ENCODE assay signal across 10 cellular contexts in the genomic region with DNA sequence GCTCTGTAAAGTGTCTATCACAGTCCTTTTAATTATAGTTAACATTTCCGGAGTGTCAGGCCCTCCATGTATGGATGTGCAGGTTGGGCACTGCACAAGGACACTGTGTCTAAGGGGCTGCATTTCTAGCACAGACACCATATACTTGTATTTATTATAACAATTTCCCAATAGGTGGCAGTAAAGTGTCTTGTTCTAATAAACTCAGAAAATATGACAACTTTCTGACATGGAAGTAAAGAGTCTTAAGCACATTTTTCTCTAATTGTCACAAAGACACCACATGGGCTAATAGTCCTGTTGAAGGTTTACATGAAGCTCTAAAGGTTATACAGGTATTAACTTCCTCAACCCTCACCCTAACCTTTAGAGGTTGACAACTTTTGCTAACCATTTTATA.
DNase-seq lines count a peak whose midpoint lies in the region; ATAC-seq and TF ChIP-seq lines count a peak whose summit lies in the region.
"Had no signal": no experiment of that assay in that cellular context is flagged by ENCODE, and none has a peak within 500 bp of the region (broad histone marks: within the 10 kb centered on the region; RNA-seq: fewer than 3 reads in every experiment).

No MANE protein-coding gene starts in this region.

- no peaks in the 10 kb centered on the region for H3K9me3 Mint-ChIP-seq in stimulated activated effector memory CD8-positive, alpha-beta T cell treated with anti-CD3 and anti-CD28 coated beads, Interleukin-12 subunit alpha, Interleukin-12 subunit beta, amount 100 ng/mL, for 72 hours
- H3K9me3 Mint-ChIP-seq in WTC11 = no peaks in the 10 kb centered on the region
- H3K9me3 Mint-ChIP-seq: activated B cell treated with CpG ODN at 0.5 μM for 24 hours, memory B cell had no signal

- TF ChIP-seq CTCF in 22Rv1 (IDR thresholded peaks at IDR 0.05) (peak; percentile 53), GM12873 (IDR thresholded peaks at IDR 0.05; ENCODE audit: insufficient read depth, low read depth, low read length, missing control alignments) (peak; percentile 19), Panc1 (IDR thresholded peaks at IDR 0.05) (no peak), fibroblast of mammary gland (conservative IDR thresholded peaks at IDR 0.05; ENCODE audit: control insufficient read depth, insufficient read depth, low read depth, low read length) (peak; percentile 31), WTC11 (IDR thresholded peaks at IDR 0.05) (no peak)

- in situ Hi-C loops in Panc1 (cut with HindIII; ENCODE audit: low pct_unique_long_range_greater_than_20kb, low sequenced_read_pairs) = no loop called here

- DNase-seq in Panc1 (ENCODE audit: low read depth, low spot score) (peak; percentile 27), fibroblast of mammary gland (ENCODE audit: low read depth) (peak; percentile 46), left colon (no peak), WTC11 (ENCODE audit: low spot score) (no peak), GM19240 (ENCODE audit: insufficient read length, low spot score) (no peak)
- no peak for DNase-seq in stimulated activated effector memory CD8-positive, alpha-beta T cell treated with anti-CD3 and anti-CD28 coated beads, Interleukin-12 subunit alpha, Interleukin-12 subunit beta, amount 100 ng/mL, for 72 hours (ENCODE audit: low spot score in 2 of 2)
- DNase-seq: activated B cell treated with CpG ODN at 0.5 μM for 24 hours had no signal

- peaks cover 2% of the 10 kb centered on the region; the same call in 1 of the 2 replicates for H3K27me3 ChIP-seq in Panc1 (ENCODE audit: control insufficient read depth, insufficient read depth, low read length)

- H3K27me3 Mint-ChIP-seq in WTC11 (ENCODE audit: low read depth) = 0 out of 2 replicates have a peak, but pooled peaks cover 2% of the 10 kb centered on the region

- H3K27ac ChIP-seq in 22Rv1 = no peak overlapping the region
- no peak overlapping the region for H3K27ac ChIP-seq in Panc1 (ENCODE audit: low read length)

- no peak overlapping the region for H3K4me3 Mint-ChIP-seq in stimulated activated effector memory CD8-positive, alpha-beta T cell treated with anti-CD3 and anti-CD28 coated beads, Interleukin-12 subunit alpha, Interleukin-12 subunit beta, amount 100 ng/mL, for 72 hours
- no peak overlapping the region for H3K4me3 Mint-ChIP-seq in WTC11
- H3K4me3 Mint-ChIP-seq: activated B cell treated with CpG ODN at 0.5 μM for 24 hours, memory B cell had no signal

- intact Hi-C loops in Panc1 (cut with micrococcal nuclease; ENCODE audit: unreplicated experiment) = no loop called here
- intact Hi-C loops in left colon (cut with DNase I, micrococcal nuclease) = loop anchor here in 1 of 2 donors (5.0 to 10.0 kb wide), 2 partner anchors 165 to 542 kb away; no protein-coding TSS in a partner anchor

- H3K27ac Mint-ChIP-seq in stimulated activated effector memory CD8-positive, alpha-beta T cell treated with anti-CD3 and anti-CD28 coated beads, Interleukin-12 subunit alpha, Interleukin-12 subunit beta, amount 100 ng/mL, for 72 hours = no peak overlapping the region
- no peak overlapping the region for H3K27ac Mint-ChIP-seq in WTC11
- H3K27ac Mint-ChIP-seq: activated B cell treated with CpG ODN at 0.5 μM for 24 hours, memory B cell had no signal

- ATAC-seq in Panc1 (peak; percentile 78), left colon (no peak), WTC11 (no peak)
- ATAC-seq in stimulated activated effector memory CD8-positive, alpha-beta T cell treated with anti-CD3 and anti-CD28 coated beads, Interleukin-12 subunit alpha, Interleukin-12 subunit beta, amount 100 ng/mL, for 72 hours = no peak

- no TSS peak for BruUV-seq in Panc1 (replicated peaks; lab: Mats Ljungman, UMichigan)

- no peaks in the 10 kb centered on the region for H3K36me3 Mint-ChIP-seq in stimulated activated effector memory CD8-positive, alpha-beta T cell treated with anti-CD3 and anti-CD28 coated beads, Interleukin-12 subunit alpha, Interleukin-12 subunit beta, amount 100 ng/mL, for 72 hours
- no peaks in the 10 kb centered on the region for H3K36me3 Mint-ChIP-seq in WTC11
- H3K36me3 Mint-ChIP-seq: memory B cell had no signal

- no peaks in the 10 kb centered on the region for H3K9me3 ChIP-seq in Panc1 (ENCODE audit: control insufficient read depth, insufficient read depth, low read depth, low read length)

- H3K36me3 ChIP-seq in Panc1 (ENCODE audit: control insufficient read depth, insufficient read depth, low read length) = no peaks in the 10 kb centered on the region

- H3K4me3 ChIP-seq in Panc1 (ENCODE audit: low read depth in 2 of 2, low read length in 2 of 2) (no peak overlapping the region), fibroblast of mammary gland (ENCODE audit: control insufficient read depth, low read depth, low read length) (no peak overlapping the region)

- H3K4me1 ChIP-seq in Panc1 (ENCODE audit: control insufficient read depth, insufficient read depth, low read length) = no peaks in the 10 kb centered on the region

- CTCF ChIA-PET in Panc1 (lab: Charles Lee) = interaction anchor here (0.6 to 0.7 kb wide), 4 partner anchors 51 to 540 kb away, joined by 3 to 11 read pairs (median 5); no protein-coding TSS in a partner anchor
- CTCF ChIA-PET in WTC11 (lab: Charles Lee) = no interaction called here

- peaks cover 4% of the 10 kb centered on the region for H3K4me1 Mint-ChIP-seq in stimulated activated effector memory CD8-positive, alpha-beta T cell treated with anti-CD3 and anti-CD28 coated beads, Interleukin-12 subunit alpha, Interleukin-12 subunit beta, amount 100 ng/mL, for 72 hours
- peaks cover 11% of the 10 kb centered on the region for H3K4me1 Mint-ChIP-seq in WTC11
- H3K4me1 Mint-ChIP-seq: activated B cell treated with CpG ODN at 0.5 μM for 24 hours had no signal

- POLR2A ChIA-PET in Panc1 (lab: Charles Lee) (no interaction called here), WTC11 (lab: Charles Lee) (no interaction called here)

TF ChIP-seq in WTC11, 78 proteins besides CTCF, POLR2A, EP300 and RAD21 (continues in another document):
- TF ChIP-seq, protein P1, sequence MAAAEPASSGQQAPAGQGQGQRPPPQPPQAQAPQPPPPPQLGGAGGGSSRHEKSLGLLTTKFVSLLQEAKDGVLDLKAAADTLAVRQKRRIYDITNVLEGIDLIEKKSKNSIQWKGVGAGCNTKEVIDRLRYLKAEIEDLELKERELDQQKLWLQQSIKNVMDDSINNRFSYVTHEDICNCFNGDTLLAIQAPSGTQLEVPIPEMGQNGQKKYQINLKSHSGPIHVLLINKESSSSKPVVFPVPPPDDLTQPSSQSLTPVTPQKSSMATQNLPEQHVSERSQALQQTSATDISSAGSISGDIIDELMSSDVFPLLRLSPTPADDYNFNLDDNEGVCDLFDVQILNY (CRISPR knock-in tag; IDR thresholded peaks at IDR 0.05) = no peak
- TF ChIP-seq NR1H2 (CRISPR knock-in tag; IDR thresholded peaks at IDR 0.05) (no peak), ZNF416 (CRISPR knock-in tag; IDR thresholded peaks at IDR 0.05) (no peak), RORB (CRISPR knock-in tag; IDR thresholded peaks at IDR 0.05) (no peak), ATF1 (CRISPR knock-in tag; IDR thresholded peaks at IDR 0.05) (no peak), SMAD3 (CRISPR knock-in tag; IDR thresholded peaks at IDR 0.05; ENCODE audit: borderline replicate concordance) (no peak), ZNF138 (CRISPR knock-in tag; conservative IDR thresholded peaks at IDR 0.05) (no peak), IRF2 (CRISPR knock-in tag; IDR thresholded peaks at IDR 0.05; ENCODE audit: borderline replicate concordance, low read depth) (no peak)
- TF ChIP-seq, protein P2, sequence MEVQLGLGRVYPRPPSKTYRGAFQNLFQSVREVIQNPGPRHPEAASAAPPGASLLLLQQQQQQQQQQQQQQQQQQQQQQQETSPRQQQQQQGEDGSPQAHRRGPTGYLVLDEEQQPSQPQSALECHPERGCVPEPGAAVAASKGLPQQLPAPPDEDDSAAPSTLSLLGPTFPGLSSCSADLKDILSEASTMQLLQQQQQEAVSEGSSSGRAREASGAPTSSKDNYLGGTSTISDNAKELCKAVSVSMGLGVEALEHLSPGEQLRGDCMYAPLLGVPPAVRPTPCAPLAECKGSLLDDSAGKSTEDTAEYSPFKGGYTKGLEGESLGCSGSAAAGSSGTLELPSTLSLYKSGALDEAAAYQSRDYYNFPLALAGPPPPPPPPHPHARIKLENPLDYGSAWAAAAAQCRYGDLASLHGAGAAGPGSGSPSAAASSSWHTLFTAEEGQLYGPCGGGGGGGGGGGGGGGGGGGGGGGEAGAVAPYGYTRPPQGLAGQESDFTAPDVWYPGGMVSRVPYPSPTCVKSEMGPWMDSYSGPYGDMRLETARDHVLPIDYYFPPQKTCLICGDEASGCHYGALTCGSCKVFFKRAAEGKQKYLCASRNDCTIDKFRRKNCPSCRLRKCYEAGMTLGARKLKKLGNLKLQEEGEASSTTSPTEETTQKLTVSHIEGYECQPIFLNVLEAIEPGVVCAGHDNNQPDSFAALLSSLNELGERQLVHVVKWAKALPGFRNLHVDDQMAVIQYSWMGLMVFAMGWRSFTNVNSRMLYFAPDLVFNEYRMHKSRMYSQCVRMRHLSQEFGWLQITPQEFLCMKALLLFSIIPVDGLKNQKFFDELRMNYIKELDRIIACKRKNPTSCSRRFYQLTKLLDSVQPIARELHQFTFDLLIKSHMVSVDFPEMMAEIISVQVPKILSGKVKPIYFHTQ (CRISPR knock-in tag; IDR thresholded peaks at IDR 0.05) = no peak
- TF ChIP-seq, protein P3, sequence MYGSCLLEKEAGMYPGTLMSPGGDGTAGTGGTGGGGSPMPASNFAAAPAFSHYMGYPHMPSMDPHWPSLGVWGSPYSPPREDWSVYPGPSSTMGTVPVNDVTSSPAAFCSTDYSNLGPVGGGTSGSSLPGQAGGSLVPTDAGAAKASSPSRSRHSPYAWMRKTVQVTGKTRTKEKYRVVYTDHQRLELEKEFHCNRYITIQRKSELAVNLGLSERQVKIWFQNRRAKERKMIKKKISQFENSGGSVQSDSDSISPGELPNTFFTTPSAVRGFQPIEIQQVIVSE (CRISPR knock-in tag; IDR thresholded peaks at IDR 0.05; ENCODE audit: borderline replicate concordance) = no peak

Comparison
In these comparisons a context has a peak if more than half of its experiments do, and no peak if none do; other contexts are left out.
1. CTCF ChIP-seq: peak in 22Rv1 (single experiment), GM12873 (single experiment) and fibroblast of mammary gland (single experiment); none in Panc1 (single experiment) and WTC11 (single experiment).
2. DNase-seq: peak in Panc1 (single experiment) and fibroblast of mammary gland (single experiment); none in stimulated activated effector memory CD8-positive, alpha-beta T cell treated with anti-CD3 and anti-CD28 coated beads, Interleukin-12 subunit alpha, Interleukin-12 subunit beta, amount 100 ng/mL, for 72 hours (0 of 2), left colon (0 of 2), WTC11 (single experiment) and GM19240 (single experiment).